Comparison of ENCODE assay signal across 20 cellular contexts in the genomic region with DNA sequence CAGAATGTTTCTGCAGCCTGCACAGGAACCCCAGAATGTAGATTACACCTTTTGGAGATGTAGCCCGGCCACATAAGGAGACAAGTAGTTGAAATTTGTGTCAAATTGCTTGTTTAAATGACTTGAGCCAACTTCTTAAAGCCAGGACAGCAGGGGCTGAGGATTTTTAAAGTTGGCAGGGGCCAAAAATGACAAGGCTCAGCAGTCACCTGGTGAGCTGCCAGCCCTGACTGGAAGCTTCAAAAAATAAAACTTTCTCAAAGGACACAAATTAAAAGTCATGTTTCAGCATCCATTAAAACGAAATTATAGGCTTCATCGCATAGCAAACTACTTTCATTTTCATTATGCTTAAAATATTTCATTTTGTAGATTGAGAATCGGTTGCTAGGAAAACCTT.
DNase-seq lines count a peak whose midpoint lies in the region; TF ChIP-seq lines count a peak whose summit lies in the region.
"Had no signal": no experiment of that assay in that cellular context is flagged by ENCODE, and none has a peak within 500 bp of the region (broad histone marks: within the 10 kb centered on the region; RNA-seq: fewer than 3 reads in every experiment).

No MANE protein-coding gene starts in this region.

- peaks cover 0 to 12% (median 0%) of the 10 kb centered on the region in 10 experiments; a peak in 6 of 20 replicates for H3K4me1 ChIP-seq in BLaER1 treated with 17β-estradiol and CSF1 and Interleukin-3, amounts not matched to agents 10 nM and 100 nM
- H3K4me1 ChIP-seq in Loucy (ENCODE audit: insufficient read depth, low read length, poor library complexity, severe bottlenecking) (peaks cover 37% of the 10 kb centered on the region), osteoblast (ENCODE audit: insufficient read depth, low read length) (peaks cover 27% of the 10 kb centered on the region)
- H3K4me1 ChIP-seq: body of pancreas had no signal

- H3K27me3 Mint-ChIP-seq in glutamatergic neuron (ENCODE audit: unreplicated experiment) = no peaks in the 10 kb centered on the region
- H3K27me3 Mint-ChIP-seq: CD4-positive, CD25-positive, alpha-beta regulatory T cell had no signal

- H3K9me3 ChIP-seq in BLaER1 treated with 17β-estradiol and CSF1 and Interleukin-3, amounts not matched to agents 10 nM and 100 nM (replicated peaks in 1 of 11) = peaks cover 5 to 27% (median 19%) of the 10 kb centered on the region in 11 experiments; a peak in 17 of 22 replicates
- H3K9me3 ChIP-seq in Loucy (ENCODE audit: insufficient read depth, low read depth, low read length) = no peaks in the 10 kb centered on the region
- no peaks in the 10 kb centered on the region for H3K9me3 ChIP-seq in osteoblast (ENCODE audit: low read depth, low read length)
- H3K9me3 ChIP-seq: body of pancreas, tibial artery had no signal

- H3K4me3 ChIP-seq in BLaER1 treated with 17β-estradiol and CSF1 and Interleukin-3, amounts not matched to agents 10 nM and 100 nM = no peak overlapping the region
- H3K4me3 ChIP-seq in Loucy (ENCODE audit: low read length, poor library complexity, severe bottlenecking) (no peak overlapping the region), choroid plexus epithelial cell (ENCODE audit: low read depth, low read length) (peak overlapping the region; percentile 45), osteoblast (ENCODE audit: insufficient read depth, low read length) (peak overlapping the region; percentile 73)
- H3K4me3 ChIP-seq: body of pancreas had no signal

- H3K9me2 ChIP-seq in Loucy (replicated peaks; ENCODE audit: low read depth, low read length) = no peaks in the 10 kb centered on the region

- H3K4me3 Mint-ChIP-seq in glutamatergic neuron (ENCODE audit: unreplicated experiment) = no peak overlapping the region
- H3K4me3 Mint-ChIP-seq: CD4-positive, CD25-positive, alpha-beta regulatory T cell had no signal

- H3K4me2 ChIP-seq in BLaER1 treated with 17β-estradiol and CSF1 and Interleukin-3, amounts not matched to agents 10 nM and 100 nM = peak overlapping the region in 10 of 11 experiments; percentile 6 to 46 (median 36); a peak in 15 of 22 replicates
- peak overlapping the region; percentile 16 for H3K4me2 ChIP-seq in Loucy (ENCODE audit: low read depth, low read length, poor library complexity, severe bottlenecking)
- peak overlapping the region; percentile 91 for H3K4me2 ChIP-seq in osteoblast (ENCODE audit: insufficient read depth, low read length)

- H3K27ac Mint-ChIP-seq in glutamatergic neuron (ENCODE audit: unreplicated experiment) = no peak overlapping the region
- H3K27ac Mint-ChIP-seq: CD4-positive, CD25-positive, alpha-beta regulatory T cell had no signal

- no peak for TF ChIP-seq CTCF in Loucy (conservative IDR thresholded peaks at IDR 0.05; ENCODE audit: low read length)
- no peak for TF ChIP-seq CTCF in choroid plexus epithelial cell (conservative IDR thresholded peaks at IDR 0.05; ENCODE audit: low read depth, low read length)
- no peak for TF ChIP-seq CTCF in osteoblast (IDR thresholded peaks at IDR 0.05; ENCODE audit: extremely low read depth, low read depth, low read length)
- no peak for TF ChIP-seq CTCF in glutamatergic neuron (IDR thresholded peaks at IDR 0.05; ENCODE audit: partially characterized antibody, unreplicated experiment)

- DNase-seq in choroid plexus epithelial cell (ENCODE audit: low read depth) (peak; percentile 15), osteoblast (ENCODE audit: insufficient read length, low spot score, missing footprints) (no peak), ecto neural progenitor cell (ENCODE audit: low spot score) (no peak), DMS114 treated with DMSO at 0.1 percent for 48 hours (lab: John Stamatoyannopoulos, UW; ENCODE audit: unreplicated experiment) (no peak), glutamatergic neuron (no peak), T-helper 9 cell (no peak)
- DNase-seq: activated CD8-positive, alpha-beta memory T cell treated with anti-CD3 and anti-CD28 coated beads, Interleukin-2, amount 50 U/mL, for 4 hours; body of pancreas; CD4-positive, CD25-positive, alpha-beta regulatory T cell; dermis blood vessel endothelial cell; hippocampal formation; kidney glomerular epithelial cell; NCI-H1092 treated with DMSO at 0.1 percent for 48 hours; NCI-H774; occipital lobe; stimulated activated CD4-positive, alpha-beta T cell treated with anti-CD3 and anti-CD28 coated beads, Interleukin-4, amount 100 ng/mL, for 1 hour; T-helper 1 cell; tibial artery had no signal

- H3K9me3 Mint-ChIP-seq in glutamatergic neuron (ENCODE audit: unreplicated experiment) = peaks cover 5% of the 10 kb centered on the region
- H3K9me3 Mint-ChIP-seq: CD4-positive, CD25-positive, alpha-beta regulatory T cell had no signal

- H3K9ac ChIP-seq in BLaER1 treated with 17β-estradiol and CSF1 and Interleukin-3, amounts not matched to agents 10 nM and 100 nM = no peak overlapping the region
- H3K9ac ChIP-seq in Loucy (ENCODE audit: low read depth, low read length, poor library complexity, severe bottlenecking) = no peak overlapping the region

- H3K79me2 ChIP-seq in Loucy (ENCODE audit: insufficient read depth, low read length) (no peaks in the 10 kb centered on the region), osteoblast (ENCODE audit: insufficient read depth, low read length) (no peaks in the 10 kb centered on the region)

- H4K20me1 ChIP-seq in BLaER1 treated with 17β-estradiol and CSF1 and Interleukin-3, amounts not matched to agents 10 nM and 100 nM = no peaks in the 10 kb centered on the region
- H4K20me1 ChIP-seq in Loucy (ENCODE audit: insufficient read depth, low read length, poor library complexity, severe bottlenecking) = no peaks in the 10 kb centered on the region
- H4K20me1 ChIP-seq in osteoblast (ENCODE audit: insufficient read depth, low read length) = no peaks in the 10 kb centered on the region

- H3K27me3 ChIP-seq in BLaER1 treated with 17β-estradiol and CSF1 and Interleukin-3, amounts not matched to agents 10 nM and 100 nM = no peaks in the 10 kb centered on the region
- H3K27me3 ChIP-seq in Loucy (ENCODE audit: insufficient read depth, low read length, poor library complexity, severe bottlenecking) = no peaks in the 10 kb centered on the region
- H3K27me3 ChIP-seq in osteoblast (ENCODE audit: insufficient read depth, low read length) = no peaks in the 10 kb centered on the region
- H3K27me3 ChIP-seq: body of pancreas, tibial artery had no signal

- peaks cover 3% of the 10 kb centered on the region; the same call in 1 of the 2 replicates for H3F3A ChIP-seq in Loucy (ENCODE audit: low read depth)

- H3K27ac ChIP-seq in BLaER1 treated with 17β-estradiol and CSF1 and Interleukin-3, amounts not matched to agents 10 nM and 100 nM = peak overlapping the region in 1 of 11 experiments; percentile 13; a peak in 2 of 22 replicates
- peak overlapping the region; percentile 51 for H3K27ac ChIP-seq in osteoblast (ENCODE audit: low read depth, low read length)
- H3K27ac ChIP-seq: body of pancreas, tibial artery had no signal

- H3K4me1 Mint-ChIP-seq in glutamatergic neuron (ENCODE audit: low read depth, unreplicated experiment) = peaks cover 8% of the 10 kb centered on the region
- H3K4me1 Mint-ChIP-seq: CD4-positive, CD25-positive, alpha-beta regulatory T cell had no signal

- H3K36me3 Mint-ChIP-seq in glutamatergic neuron (ENCODE audit: unreplicated experiment) = peaks cover 7% of the 10 kb centered on the region
- H3K36me3 Mint-ChIP-seq: CD4-positive, CD25-positive, alpha-beta regulatory T cell had no signal

- H2AFZ ChIP-seq in Loucy (ENCODE audit: low read length) = peak overlapping the region; percentile 80
- H2AFZ ChIP-seq in osteoblast (ENCODE audit: low read length) = peak overlapping the region; percentile 88

- H3K36me3 ChIP-seq in BLaER1 treated with 17β-estradiol and CSF1 and Interleukin-3, amounts not matched to agents 10 nM and 100 nM = peaks cover 0 to 51% (median 22%) of the 10 kb centered on the region in 11 experiments; a peak in 15 of 22 replicates
- H3K36me3 ChIP-seq in Loucy (ENCODE audit: insufficient read depth, low read length) (no peaks in the 10 kb centered on the region), osteoblast (ENCODE audit: insufficient read depth, low read length) (no peaks in the 10 kb centered on the region)
- H3K36me3 ChIP-seq: tibial artery had no signal

Comparison
In these comparisons a context has a peak if more than half of its experiments do, and no peak if none do; other contexts are left out.
1. H3K4me2 ChIP-seq: peak in every context shown above with its lines; median percentile 91 in osteoblast; 36 in BLaER1 treated with 17β-estradiol and CSF1 and Interleukin-3, amounts not matched to agents 10 nM and 100 nM; 16 in Loucy.
2. H3K4me3 ChIP-seq: peak in choroid plexus epithelial cell (single experiment) and osteoblast (single experiment); none in BLaER1 treated with 17β-estradiol and CSF1 and Interleukin-3, amounts not matched to agents 10 nM and 100 nM (0 of 10) and Loucy (single experiment).